In the genomic region with DNA sequence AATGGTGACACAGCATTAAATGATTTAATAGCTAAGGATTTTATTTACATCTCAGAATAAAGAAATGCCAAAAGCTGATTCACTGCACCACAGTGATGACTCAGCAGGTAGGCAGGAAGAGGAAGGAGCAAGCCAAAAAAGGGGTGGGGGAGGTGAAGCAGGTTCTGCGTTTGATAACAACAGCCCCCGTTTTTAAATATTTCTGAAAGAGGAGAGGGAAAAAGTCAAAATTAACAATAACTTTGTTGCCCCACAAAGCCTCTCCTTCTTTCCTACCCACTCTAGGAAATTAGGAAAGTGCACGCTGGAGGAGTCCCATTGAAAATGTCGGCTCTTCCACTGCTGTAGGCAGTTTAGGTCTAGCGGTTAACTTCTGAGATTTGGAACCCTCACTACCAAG, we compare ENCODE assay signal across 11 cellular contexts. TPM values are rescaled to one million over a fixed set of nuclear protein-coding genes. Genes with fewer than 3 reads are reported as not detected.
DNase-seq lines count a peak whose midpoint lies in the region; ATAC-seq and TF ChIP-seq lines count a peak whose summit lies in the region.
"Had no signal": no experiment of that assay in that cellular context is flagged by ENCODE, and none has a peak within 500 bp of the region (broad histone marks: within the 10 kb centered on the region; RNA-seq: fewer than 3 reads in every experiment).

No MANE protein-coding gene starts in this region.

- RAD21 ChIA-PET in HCT116 (lab: Charles Lee; ENCODE audit: low non-redundant PET in 1 of 2, low total read pairs in 2 of 2, uncharacterized antibody in 2 of 2, unreplicated experiment in 2 of 2): interaction anchor here (0.6 to 0.9 kb wide), 2 partner anchors 95 to 1463 kb away, joined by 3 read pairs; no protein-coding TSS in a partner anchor

- no peaks in the 10 kb centered on the region for H3K27me3 ChIP-seq in AG04450 (ENCODE audit: control insufficient read depth, insufficient read depth, low read length)
- H3K27me3 ChIP-seq in HCT116 (ENCODE audit: insufficient read depth, low read length): no peaks in the 10 kb centered on the region
- H3K27me3 ChIP-seq in SK-N-SH (ENCODE audit: insufficient read depth): no peaks in the 10 kb centered on the region
- peaks cover 5% of the 10 kb centered on the region; the same call in 1 of the 2 replicates for H3K27me3 ChIP-seq in BE2C

- H3F3A ChIP-seq in SK-N-SH (replicated peaks; ENCODE audit: insufficient read depth): no peaks in the 10 kb centered on the region

- DNase-seq in AG04450 (ENCODE audit: low read depth, low spot score) (peak; percentile 57), HCT116 (ENCODE audit: low read depth, low spot score) (peak; percentile 6), SK-N-SH (no peak), fibroblast of the aortic adventitia (ENCODE audit: low read depth) (peak; percentile 76), hypothalamus (lab: John Stamatoyannopoulos, UW) (no peak), BE2C (no peak), NCI-H2029 treated with DMSO at 0.1 percent for 48 hours (lab: John Stamatoyannopoulos, UW) (no peak)
- no peak for DNase-seq in activated effector memory CD4-positive, alpha-beta T cell treated with anti-CD3 and anti-CD28 coated beads, Interleukin-2, amount 50 U/mL, for 16 hours
- DNase-seq: NCI-H1105 had no signal

- H3K4me1 ChIP-seq in HCT116 (ENCODE audit: control insufficient read depth in 1 of 2, insufficient read depth in 2 of 2, low read length in 2 of 2): peaks cover 7 to 16% of the 10 kb centered on the region in 2 experiments; a peak in 3 of 4 replicates
- H3K4me1 ChIP-seq in SK-N-SH (ENCODE audit: control insufficient read depth in 1 of 2, insufficient read depth in 2 of 2, low read depth in 1 of 2, low read length in 1 of 2): peaks cover 0 to 7% of the 10 kb centered on the region in 2 experiments; a peak in 1 of 4 replicates
- no peaks in the 10 kb centered on the region for H3K4me1 ChIP-seq in BE2C

- POLR2A ChIA-PET in AG04450 (lab: Yijun Ruan, JAX) (interaction anchor here (1.0 kb wide), 1 partner anchor 37 kb away, joined by 3 read pairs; no protein-coding TSS in a partner anchor), HCT116 (lab: Charles Lee) (no interaction called here), SK-N-SH (lab: Yijun Ruan, JAX) (no interaction called here)

- H3K79me2 ChIP-seq in HCT116 (ENCODE audit: insufficient read depth, low read length) (no peaks in the 10 kb centered on the region), SK-N-SH (ENCODE audit: insufficient read depth) (no peaks in the 10 kb centered on the region)

- ATAC-seq in HCT116: peak; percentile 70; the same call in 1 of the 2 replicates

- H2AFZ ChIP-seq in HCT116 (ENCODE audit: low read depth, low read length, poor library complexity, severe bottlenecking) (peak overlapping the region; percentile 88), SK-N-SH (ENCODE audit: low read depth) (peak overlapping the region; percentile 63; the same call in 1 of the 2 replicates)

- 80% methylated on average over 5 of the region's 5 CpGs for WGBS in SK-N-SH (ENCODE audit: low lambda C conversion rate)

- H3K36me3 ChIP-seq in HCT116 (ENCODE audit: control insufficient read depth in 1 of 2, insufficient read depth in 2 of 2, low read length in 2 of 2) (no peaks in the 10 kb centered on the region), SK-N-SH (replicated peaks in 1 of 2; ENCODE audit: control insufficient read depth in 1 of 2, insufficient read depth in 2 of 2, low read length in 1 of 2) (no peaks in the 10 kb centered on the region), BE2C (no peaks in the 10 kb centered on the region)

- no TSS peak for BruUV-seq in HCT116 (replicated peaks; lab: Mats Ljungman, UMichigan)

- no peak overlapping the region for H3K9ac ChIP-seq in HCT116 (ENCODE audit: low read length)
- H3K9ac ChIP-seq in SK-N-SH: no peak overlapping the region

- H3K27ac ChIP-seq in AG04450 (ENCODE audit: low read depth, low read length): no peak overlapping the region
- no peak overlapping the region for H3K27ac ChIP-seq in HCT116 (ENCODE audit: low read depth, low read length)
- 0 out of 4 replicates have a peak overlapping the region, but pooled peaks of 1 of the 2 experiments have one; percentile 33 for H3K27ac ChIP-seq in SK-N-SH (ENCODE audit: low read depth in 2 of 2, low read length in 1 of 2)

- CTCF ChIA-PET in AG04450 (lab: Charles Lee) (interaction anchor here (2.0 to 4.4 kb wide), 2 partner anchors 54 to 95 kb away, joined by 8 to 23 read pairs; no protein-coding TSS in a partner anchor), HCT116 (lab: Charles Lee) (no interaction called here), SK-N-SH (lab: Yijun Ruan, JAX) (interaction anchor here (0.9 to 1.0 kb wide), 2 partner anchors 24 to 54 kb away, joined by 3 read pairs; no protein-coding TSS in a partner anchor)

- no peak for TF ChIP-seq EP300 in SK-N-SH (IDR thresholded peaks at IDR 0.05; ENCODE audit: borderline replicate concordance in 1 of 2, low read depth in 1 of 2, low read length in 1 of 2)

- TF ChIP-seq CTCF in AG04450 (IDR thresholded peaks at IDR 0.05; ENCODE audit: low read depth, low read length) (no peak), HCT116 (IDR thresholded peaks at IDR 0.05 in 2 of 3, conservative IDR thresholded peaks at IDR 0.05 in 1 of 3; ENCODE audit: borderline replicate concordance in 1 of 3, insufficient read depth in 1 of 3, low read depth in 2 of 3, low read length in 2 of 3) (no peak), SK-N-SH (IDR thresholded peaks at IDR 0.05) (no peak), fibroblast of the aortic adventitia (IDR thresholded peaks at IDR 0.05; ENCODE audit: insufficient read depth, low read length) (no peak), BE2C (IDR thresholded peaks at IDR 0.05; ENCODE audit: low read depth, low read length) (no peak)

- H3K4me2 ChIP-seq in HCT116 (ENCODE audit: low read length) (peak overlapping the region; percentile 47), SK-N-SH (no peak overlapping the region)

- intact Hi-C loops in HCT116 (cut with micrococcal nuclease): no loop called here

- H4K20me1 ChIP-seq in HCT116 (ENCODE audit: insufficient read depth): no peaks in the 10 kb centered on the region
- no peaks in the 10 kb centered on the region for H4K20me1 ChIP-seq in SK-N-SH (ENCODE audit: insufficient read depth)

- no peak for TF ChIP-seq POLR2A in HCT116 (IDR thresholded peaks at IDR 0.05; ENCODE audit: borderline replicate concordance, extremely low read depth, insufficient read depth, insufficient read length)

- H3K9me2 ChIP-seq in HCT116 (ENCODE audit: insufficient read depth): no peaks in the 10 kb centered on the region
- no peaks in the 10 kb centered on the region for H3K9me2 ChIP-seq in SK-N-SH

- H3K9me3 ChIP-seq in AG04450 (ENCODE audit: control insufficient read depth, insufficient read depth, low read length) (no peaks in the 10 kb centered on the region), HCT116 (ENCODE audit: control insufficient read depth in 1 of 2, insufficient read depth in 1 of 2, low read depth in 1 of 2, low read length in 2 of 2) (no peaks in the 10 kb centered on the region), SK-N-SH (no peaks in the 10 kb centered on the region), BE2C (no peaks in the 10 kb centered on the region)

- H3K4me3 ChIP-seq in AG04450 (ENCODE audit: low read depth, low read length) (no peak overlapping the region), HCT116 (replicated peaks in 1 of 2; ENCODE audit: low read depth in 1 of 2, low read length in 2 of 2) (no peak overlapping the region), SK-N-SH (ENCODE audit: low read depth in 2 of 2, low read length in 1 of 2) (no peak overlapping the region), fibroblast of the aortic adventitia (ENCODE audit: low read depth, low read length) (no peak overlapping the region), BE2C (ENCODE audit: low read depth, low read length) (no peak overlapping the region)

- no peak for TF ChIP-seq RAD21 in HCT116 (IDR thresholded peaks at IDR 0.05; ENCODE audit: low read depth)
- no peak for TF ChIP-seq RAD21 in SK-N-SH (IDR thresholded peaks at IDR 0.05; ENCODE audit: low read length)

TF ChIP-seq in HCT116, 20 proteins besides CTCF, POLR2A, EP300 and RAD21:
- peak; percentile 57 for TF ChIP-seq JUND (IDR thresholded peaks at IDR 0.05)
- no peak for TF ChIP-seq ZNF274 (IDR thresholded peaks at IDR 0.05; ENCODE audit: low read depth, low read length)
- no peak for TF ChIP-seq SIN3A (IDR thresholded peaks at IDR 0.05; ENCODE audit: low read depth)
- peak; percentile 75 for TF ChIP-seq SRF (IDR thresholded peaks at IDR 0.05; ENCODE audit: low read depth)
- TF ChIP-seq EZH2 (IDR thresholded peaks at IDR 0.05): no peak
- peak; percentile 71 for TF ChIP-seq FOSL1 (IDR thresholded peaks at IDR 0.05; ENCODE audit: low read depth)
- peak; percentile 19; the same call in 1 of the 2 replicates for TF ChIP-seq SP1 (IDR thresholded peaks at IDR 0.05; ENCODE audit: low read depth)
- TF ChIP-seq ELF1 (IDR thresholded peaks at IDR 0.05; ENCODE audit: borderline replicate concordance, low read depth): peak; percentile 32; the same call in 1 of the 2 replicates

TF ChIP-seq in SK-N-SH, 30 proteins besides CTCF, POLR2A, EP300 and RAD21 (continues in another document):
- no peak for TF ChIP-seq TAF1 (IDR thresholded peaks at IDR 0.05; ENCODE audit: borderline replicate concordance, low read depth, low read length)
- TF ChIP-seq FOXJ3 (CRISPR knock-in tag; IDR thresholded peaks at IDR 0.05): no peak
- no peak for TF ChIP-seq RXRA (IDR thresholded peaks at IDR 0.05; ENCODE audit: borderline replicate concordance, low read depth)

RNA-seq across cellular contexts. Expression of gene CCDC54, which starts 9.9 kb away (rescaled TPM):
- polyA plus RNA-seq in AG04450 (2011; rRNA removed) (not detected in 2 replicates), SK-N-SH (2012; rRNA removed) (not detected in 2 replicates)
- polyA minus RNA-seq in AG04450 (2011; rRNA and poly(A)+ RNA removed): not detected in 2 replicates
- total RNA-seq in HCT116 (2021; ENCODE audit: unreplicated experiment) (not detected), fibroblast of the aortic adventitia (ENCODE audit: low replicate concordance) (not detected in 2 replicates)
- not detected in 2 replicates for polyA plus RNA-seq in HCT116 (2012)
- polyA plus RNA-seq in SK-N-SH (2012; cell fraction: cytosol; rRNA removed): not detected in 2 replicates
- polyA plus RNA-seq in SK-N-SH (2012; cell fraction: nucleus; rRNA removed): not detected in 2 replicates
- polyA plus RNA-seq in BE2C (2012; ENCODE audit: insufficient read depth, insufficient read length, low read depth): not detected
- total RNA-seq: mononuclear cell; T-helper 2 cell treated with Interferon-gamma antibody and Interleukin-4, amounts not matched to agents 100 ng/mL and 5 ng/mL, for 36 hours had no signal

Comparison
In these comparisons a context has a peak if more than half of its experiments do, and no peak if none do; other contexts are left out.
1. DNase-seq: peak in AG04450 (single experiment), HCT116 (single experiment) and fibroblast of the aortic adventitia (single experiment); none in SK-N-SH (single experiment), hypothalamus (0 of 51), BE2C (single experiment), NCI-H2029 treated with DMSO at 0.1 percent for 48 hours (single experiment) and activated effector memory CD4-positive, alpha-beta T cell treated with anti-CD3 and anti-CD28 coated beads, Interleukin-2, amount 50 U/mL, for 16 hours (single experiment).